ENCODE assay signal across 8 cellular contexts in genomic region chr6:109472132-109472995, GRCh38. TPM values are rescaled to one million over a fixed set of nuclear protein-coding genes. Genes with fewer than 3 reads are reported as not detected.
DNase-seq lines count a peak whose midpoint lies in the region; ATAC-seq lines count a peak whose summit lies in the region.
"Had no signal": no experiment of that assay in that cellular context is flagged by ENCODE, and none has a peak within 500 bp of the region (broad histone marks: within the 10 kb centered on the region; RNA-seq: fewer than 3 reads in every experiment).

No MANE protein-coding gene starts in this region.

- H3K4me1 ChIP-seq in Karpas-422 (ENCODE audit: low read length), result peaks cover 25% of the 10 kb centered on the region

- H3K9ac ChIP-seq in Karpas-422 (ENCODE audit: low read length), result peak overlapping the region; percentile 31

- peak; percentile 74 for DNase-seq in Karpas-422
- DNase-seq in naive thymus-derived CD8-positive, alpha-beta T cell, result no peak
- DNase-seq in amniotic stem cell (lab: John Stamatoyannopoulos, UW), result no peak
- no peak for DNase-seq in NCI-H2171 treated with DMSO at 0.1 percent for 48 hours (lab: John Stamatoyannopoulos, UW)
- DNase-seq: NCI-H2029 had no signal

- H3K27ac Mint-ChIP-seq in naive thymus-derived CD8-positive, alpha-beta T cell, result peak overlapping the region; percentile 12 to 84 (median 58)

- no peaks in the 10 kb centered on the region for H3K9me3 ChIP-seq in Karpas-422 (ENCODE audit: low read length)

- ATAC-seq in GM18519 (IDR thresholded peaks at IDR 0.05; ENCODE audit: low FRiP score, unreplicated experiment), result peak; percentile 40
- peak; percentile 57 for ATAC-seq in GM21528 (IDR thresholded peaks at IDR 0.05; ENCODE audit: low FRiP score, unreplicated experiment)
- no peak for ATAC-seq in naive thymus-derived CD8-positive, alpha-beta T cell
- ATAC-seq in GM21423 (IDR thresholded peaks at IDR 0.05; ENCODE audit: unreplicated experiment), result no peak

- peak overlapping the region; percentile 46 for H3K4me2 ChIP-seq in Karpas-422 (ENCODE audit: low read depth, low read length, poor library complexity, severe bottlenecking)

- H3K9me3 Mint-ChIP-seq in naive thymus-derived CD8-positive, alpha-beta T cell, result no peaks in the 10 kb centered on the region

- peaks cover 65% of the 10 kb centered on the region for H3K36me3 ChIP-seq in Karpas-422 (ENCODE audit: insufficient read depth, low read length)

- H3K4me3 Mint-ChIP-seq in naive thymus-derived CD8-positive, alpha-beta T cell, result peak overlapping the region in 2 of 10 donors; percentile 1 to 22

- no peaks in the 10 kb centered on the region for H3K27me3 ChIP-seq in Karpas-422 (ENCODE audit: low read length)

- peaks cover 29 to 87% (median 68%) of the 10 kb centered on the region in 4 donors for H3K4me1 Mint-ChIP-seq in naive thymus-derived CD8-positive, alpha-beta T cell

- H3K36me3 Mint-ChIP-seq in naive thymus-derived CD8-positive, alpha-beta T cell, result peaks cover 6 to 97% (median 30%) of the 10 kb centered on the region in 3 donors

- H4K20me1 ChIP-seq in Karpas-422 (ENCODE audit: insufficient read depth, low read depth, low read length), result peaks cover 8% of the 10 kb centered on the region

- POLR2A ChIA-PET in naive thymus-derived CD8-positive, alpha-beta T cell (lab: Charles Lee), result interaction anchor here (0.7 to 1.2 kb wide), 3 partner anchors 10 to 19 kb away, joined by 3 read pairs; partner anchors contain the start of gene ZBTB24

- no peaks in the 10 kb centered on the region for H3K27me3 Mint-ChIP-seq in naive thymus-derived CD8-positive, alpha-beta T cell

- peak overlapping the region; percentile 46 for H3K27ac ChIP-seq in Karpas-422 (ENCODE audit: low read length)

- H3K4me3 ChIP-seq in Karpas-422 (ENCODE audit: low read length), result no peak overlapping the region; the same call in 1 of the 2 replicates

- no peak overlapping the region for H2AFZ ChIP-seq in Karpas-422 (ENCODE audit: low read length)

- H3K79me2 ChIP-seq in Karpas-422 (ENCODE audit: low read length), result peaks cover 91% of the 10 kb centered on the region

- no peaks in the 10 kb centered on the region for H3K9me2 ChIP-seq in Karpas-422 (replicated peaks; ENCODE audit: insufficient read depth, low read length)

RNA-seq across cellular contexts. Expression of gene ZBTB24, which starts 10.7 kb away (rescaled TPM):
- total RNA-seq in Karpas-422 (2014; rRNA removed; shearing (Covaris generic); ENCODE audit: low replicate concordance), result 10.4 and 18.5 TPM in 2 replicates
- total RNA-seq in naive thymus-derived CD8-positive, alpha-beta T cell, result 10 to 100 TPM; 21.1 to 24.7 TPM
- polyA plus RNA-seq in naive thymus-derived CD8-positive, alpha-beta T cell, result 1 to 10 TPM; 6.6 to 8.8 (median 8.2) TPM

RNA-seq across cellular contexts. Expression of gene MICAL1, which starts 16.8 kb away (rescaled TPM):
- 59.4 and 71.6 TPM in 2 replicates for total RNA-seq in Karpas-422 (2014; rRNA removed; shearing (Covaris generic); ENCODE audit: low replicate concordance)
- 10 to 100 TPM; 56.5 to 60.1 TPM for total RNA-seq in naive thymus-derived CD8-positive, alpha-beta T cell
- polyA plus RNA-seq in naive thymus-derived CD8-positive, alpha-beta T cell, result 10 to 100 TPM in 2 of 3 donors, 1 to 10 TPM in 1; 8.9 to 13.8 (median 13.2) TPM

RNA-seq across cellular contexts. Expression of gene SMPD2, which starts 31.8 kb away (rescaled TPM):
- total RNA-seq in Karpas-422 (2014; rRNA removed; shearing (Covaris generic); ENCODE audit: low replicate concordance), result 14.1 and 19.4 TPM in 2 replicates
- 10 to 100 TPM; 15.1 to 16.3 TPM for total RNA-seq in naive thymus-derived CD8-positive, alpha-beta T cell
- polyA plus RNA-seq in naive thymus-derived CD8-positive, alpha-beta T cell, result 1 to 10 TPM; 5.8 to 8.2 (median 6.7) TPM

RNA-seq across cellular contexts. Expression of gene PPIL6, which starts 31.9 kb away (rescaled TPM):
- total RNA-seq in Karpas-422 (2014; rRNA removed; shearing (Covaris generic); ENCODE audit: low replicate concordance), result 0.54 TPM in 1 of 2 replicates, not detected in the other
- total RNA-seq in naive thymus-derived CD8-positive, alpha-beta T cell, result 1 to 10 TPM in 1 of 2 experiments, under 1 TPM in 1; 0.66 to 1.3 TPM
- polyA plus RNA-seq in naive thymus-derived CD8-positive, alpha-beta T cell, result 1 to 10 TPM in 1 of 3 donors, under 1 TPM in 2; 0.25 to 1.7 (median 0.63) TPM

Comparison
In these comparisons a context has a peak if more than half of its experiments do, and no peak if none do; other contexts are left out.
1. ATAC-seq: peak in GM18519 (single experiment) and GM21528 (single experiment); none in naive thymus-derived CD8-positive, alpha-beta T cell (0 of 2) and GM21423 (single experiment).